ENCODE assay signal across 10 cellular contexts in genomic region chr14:50815058-50815457, GRCh38. TPM values are rescaled to one million over a fixed set of nuclear protein-coding genes. Genes with fewer than 3 reads are reported as not detected.
DNase-seq lines count a peak whose midpoint lies in the region; ATAC-seq lines count a peak whose summit lies in the region.
"Not testable (repeated sequence)": the region's sequence is repeated elsewhere in the genome, so short reads cannot be mapped to it uniquely, and the experiment has no call there.
"Had no signal": no experiment of that assay in that cellular context is flagged by ENCODE, and none has a peak within 500 bp of the region (broad histone marks: within the 10 kb centered on the region; RNA-seq: fewer than 3 reads in every experiment).

No MANE protein-coding gene starts in this region.

- not testable (repeated sequence) for H3K27me3 ChIP-seq in CD4-positive, CD25-positive, alpha-beta regulatory T cell (ENCODE audit: control insufficient read depth, insufficient read depth, low read length); CD8-positive, alpha-beta memory T cell (ENCODE audit: insufficient read depth, low read length, poor library complexity, severe bottlenecking)

- peaks cover 26 to 64% (median 51%) of the 10 kb centered on the region in 4 donors for H3K4me1 Mint-ChIP-seq in CD4-positive, CD25-positive, alpha-beta regulatory T cell
- peaks cover 59 to 73% (median 70%) of the 10 kb centered on the region in 3 donors for H3K4me1 Mint-ChIP-seq in CD8-positive, alpha-beta memory T cell
- H3K4me1 Mint-ChIP-seq in T-cell (peaks cover 62 to 71% (median 71%) of the 10 kb centered on the region in 3 donors), memory B cell (peaks cover 45% of the 10 kb centered on the region)
- peaks cover 53% of the 10 kb centered on the region for H3K4me1 Mint-ChIP-seq in activated T-cell treated with anti-CD3 and anti-CD28 coated beads, Interleukin-2, amount 50 U/mL, for 72 hours (ENCODE audit: low read depth)
- peaks cover 56% of the 10 kb centered on the region for H3K4me1 Mint-ChIP-seq in activated naive CD8-positive, alpha-beta T cell treated with anti-CD3 and anti-CD28 coated beads for 36 hours
- peaks cover 65% of the 10 kb centered on the region for H3K4me1 Mint-ChIP-seq in stimulated activated memory B cell treated with anti-CD40 and anti-IgM and Interleukin-4, amounts not matched to agents 10 μg/mL and 1 μg/mL and 100 μg/mL, for 72 hours

- peak overlapping the region in 1 of 4 donors; percentile 22 for H3K4me3 Mint-ChIP-seq in CD4-positive, CD25-positive, alpha-beta regulatory T cell
- H3K4me3 Mint-ChIP-seq in CD8-positive, alpha-beta memory T cell, result peak overlapping the region in 1 of 7 donors; percentile 7
- H3K4me3 Mint-ChIP-seq in T-cell, result peak overlapping the region in 1 of 3 donors; percentile 62
- not testable (repeated sequence) for H3K4me3 Mint-ChIP-seq in activated T-cell treated with anti-CD3 and anti-CD28 coated beads, Interleukin-2, amount 50 U/mL, for 72 hours; activated naive CD8-positive, alpha-beta T cell treated with anti-CD3 and anti-CD28 coated beads for 36 hours; memory B cell; stimulated activated memory B cell treated with anti-CD40 and anti-IgM and Interleukin-4, amounts not matched to agents 10 μg/mL and 1 μg/mL and 100 μg/mL, for 72 hours

- not testable (repeated sequence) for H3K9me3 ChIP-seq in CD4-positive, CD25-positive, alpha-beta regulatory T cell (ENCODE audit: control insufficient read depth in 2 of 2, low read length in 2 of 2); CD8-positive, alpha-beta memory T cell (ENCODE audit: low read length)

- not testable (repeated sequence) for H3K27ac ChIP-seq in CD4-positive, CD25-positive, alpha-beta regulatory T cell (ENCODE audit: insufficient read depth, low read length, poor library complexity, severe bottlenecking); CD8-positive, alpha-beta memory T cell (ENCODE audit: low read depth, low read length)

- ATAC-seq in CD4-positive, CD25-positive, alpha-beta regulatory T cell (ENCODE audit: low read depth in 2 of 2); T-cell (replicated peaks in 1 of 4); activated T-cell treated with anti-CD3 and anti-CD28 coated beads, Interleukin-2, amount 50 U/mL, for 72 hours (replicated peaks in 1 of 2); memory B cell (ENCODE audit: low read depth); stimulated activated memory B cell treated with anti-CD40 and anti-IgM and Interleukin-4, amounts not matched to agents 10 μg/mL and 1 μg/mL and 100 μg/mL, for 72 hours: not testable (repeated sequence)

- H3K36me3 Mint-ChIP-seq in CD4-positive, CD25-positive, alpha-beta regulatory T cell, result peaks cover 29% of the 10 kb centered on the region
- H3K36me3 Mint-ChIP-seq in CD8-positive, alpha-beta memory T cell, result peaks cover 9 to 39% (median 13%) of the 10 kb centered on the region in 3 donors
- H3K36me3 Mint-ChIP-seq in T-cell (peaks cover 31% of the 10 kb centered on the region), memory B cell (peaks cover 25% of the 10 kb centered on the region)
- H3K36me3 Mint-ChIP-seq in activated T-cell treated with anti-CD3 and anti-CD28 coated beads, Interleukin-2, amount 50 U/mL, for 72 hours (ENCODE audit: insufficient read depth in 2 of 2), result peaks cover 16 to 24% of the 10 kb centered on the region in 2 donors
- H3K36me3 Mint-ChIP-seq in activated naive CD8-positive, alpha-beta T cell treated with anti-CD3 and anti-CD28 coated beads for 36 hours, result peaks cover 45% of the 10 kb centered on the region
- peaks cover 48% of the 10 kb centered on the region for H3K36me3 Mint-ChIP-seq in stimulated activated memory B cell treated with anti-CD40 and anti-IgM and Interleukin-4, amounts not matched to agents 10 μg/mL and 1 μg/mL and 100 μg/mL, for 72 hours

- peak overlapping the region in 2 of 3 donors; percentile 14 to 90 for H3K27ac Mint-ChIP-seq in CD4-positive, CD25-positive, alpha-beta regulatory T cell
- H3K27ac Mint-ChIP-seq in CD8-positive, alpha-beta memory T cell, result peak overlapping the region; percentile 15 to 93 (median 82)
- H3K27ac Mint-ChIP-seq in T-cell (peak overlapping the region; percentile 86 to 91), memory B cell (peak overlapping the region; percentile 32)
- H3K27ac Mint-ChIP-seq in activated T-cell treated with anti-CD3 and anti-CD28 coated beads, Interleukin-2, amount 50 U/mL, for 72 hours, result peak overlapping the region; percentile 60
- peak overlapping the region; percentile 91 for H3K27ac Mint-ChIP-seq in activated naive CD8-positive, alpha-beta T cell treated with anti-CD3 and anti-CD28 coated beads for 36 hours
- peak overlapping the region; percentile 84 for H3K27ac Mint-ChIP-seq in stimulated activated memory B cell treated with anti-CD40 and anti-IgM and Interleukin-4, amounts not matched to agents 10 μg/mL and 1 μg/mL and 100 μg/mL, for 72 hours

- DNase-seq in CD4-positive, CD25-positive, alpha-beta regulatory T cell; CD8-positive, alpha-beta memory T cell; T-cell; activated T-cell treated with anti-CD3 and anti-CD28 coated beads, Interleukin-2, amount 50 U/mL, for 72 hours; activated naive CD8-positive, alpha-beta T cell treated with anti-CD3 and anti-CD28 coated beads for 36 hours; memory B cell (ENCODE audit: low spot score in 2 of 2): not testable (repeated sequence)

- H3K9me3 Mint-ChIP-seq in CD4-positive, CD25-positive, alpha-beta regulatory T cell, result peaks cover 0 to 11% (median 0%) of the 10 kb centered on the region in 7 donors
- not testable (repeated sequence) for H3K9me3 Mint-ChIP-seq in CD8-positive, alpha-beta memory T cell; T-cell; activated T-cell treated with anti-CD3 and anti-CD28 coated beads, Interleukin-2, amount 50 U/mL, for 72 hours; memory B cell; stimulated activated memory B cell treated with anti-CD40 and anti-IgM and Interleukin-4, amounts not matched to agents 10 μg/mL and 1 μg/mL and 100 μg/mL, for 72 hours
- H3K9me3 Mint-ChIP-seq in activated naive CD8-positive, alpha-beta T cell treated with anti-CD3 and anti-CD28 coated beads for 36 hours, result peaks cover 16% of the 10 kb centered on the region

- POLR2A ChIA-PET in CD8-positive, alpha-beta memory T cell (lab: Charles Lee), result not testable (repeated sequence)
- POLR2A ChIA-PET in T-cell (lab: Charles Lee), result interaction anchor here in 1 of 2 donors (0.6 kb wide), 1 partner anchor 798 kb away, joined by 7 read pairs; no protein-coding TSS in a partner anchor

- not testable (repeated sequence) for H3K4me3 ChIP-seq in CD4-positive, CD25-positive, alpha-beta regulatory T cell (ENCODE audit: low read depth, low read length); CD8-positive, alpha-beta memory T cell (ENCODE audit: low read length)

- H3K4me1 ChIP-seq in CD4-positive, CD25-positive, alpha-beta regulatory T cell (ENCODE audit: control insufficient read depth, insufficient read depth, low read length, poor library complexity, severe bottlenecking), result peaks cover 26% of the 10 kb centered on the region
- peaks cover 64% of the 10 kb centered on the region for H3K4me1 ChIP-seq in CD8-positive, alpha-beta memory T cell (ENCODE audit: insufficient read depth, low read length)

- not testable (repeated sequence) for H3K27me3 Mint-ChIP-seq in CD4-positive, CD25-positive, alpha-beta regulatory T cell; CD8-positive, alpha-beta memory T cell; T-cell; activated T-cell treated with anti-CD3 and anti-CD28 coated beads, Interleukin-2, amount 50 U/mL, for 72 hours (ENCODE audit: low read depth); activated naive CD8-positive, alpha-beta T cell treated with anti-CD3 and anti-CD28 coated beads for 36 hours; memory B cell; stimulated activated memory B cell treated with anti-CD40 and anti-IgM and Interleukin-4, amounts not matched to agents 10 μg/mL and 1 μg/mL and 100 μg/mL, for 72 hours

- CTCF ChIA-PET in CD8-positive, alpha-beta memory T cell (lab: Charles Lee), result interaction anchor here (1.5 to 2.3 kb wide), 2 partner anchors 13 to 30 kb away, joined by 3 to 5 read pairs; no protein-coding TSS in a partner anchor
- CTCF ChIA-PET in T-cell (lab: Charles Lee), result interaction anchor here in 1 of 2 donors (1.9 kb wide), 1 partner anchor 45 kb away, joined by 10 read pairs; no protein-coding TSS in a partner anchor

- H3K36me3 ChIP-seq in CD4-positive, CD25-positive, alpha-beta regulatory T cell (ENCODE audit: control insufficient read depth, insufficient read depth, low read length); CD8-positive, alpha-beta memory T cell (ENCODE audit: insufficient read depth, low read length): not testable (repeated sequence)

RNA-seq across cellular contexts. Expression of gene NIN, which starts 15.9 kb away (rescaled TPM):
- 78.2 TPM for total RNA-seq in CD4-positive, CD25-positive, alpha-beta regulatory T cell
- polyA plus RNA-seq in CD4-positive, CD25-positive, alpha-beta regulatory T cell, result 10 to 100 TPM; 17.6 to 25.4 (median 21.4) TPM
- total RNA-seq in CD8-positive, alpha-beta memory T cell, result 10 to 100 TPM; 73.8 to 77.8 TPM
- 64.3 TPM for polyA plus RNA-seq in CD8-positive, alpha-beta memory T cell
- total RNA-seq in T-cell, result 100 to 1,000 TPM in 3 of 5 donors, 10 to 100 TPM in 2; 92.8 to 141 (median 106) TPM
- total RNA-seq in activated T-cell treated with anti-CD3 and anti-CD28 coated beads, Interleukin-2, amount 50 U/mL, for 72 hours, result 10 to 100 TPM; 46.1 to 60.0 TPM
- total RNA-seq in activated naive CD8-positive, alpha-beta T cell treated with anti-CD3 and anti-CD28 coated beads for 36 hours, result 10 to 100 TPM; 66.6 to 67.9 TPM

RNA-seq across cellular contexts. Expression of gene ABHD12B, which starts 56.8 kb away (rescaled TPM):
- total RNA-seq in CD4-positive, CD25-positive, alpha-beta regulatory T cell, result 0.64 TPM
- not detected for polyA plus RNA-seq in CD4-positive, CD25-positive, alpha-beta regulatory T cell
- total RNA-seq in CD8-positive, alpha-beta memory T cell, result not detected
- polyA plus RNA-seq in CD8-positive, alpha-beta memory T cell, result not detected
- not detected for total RNA-seq in T-cell
- not detected for total RNA-seq in activated T-cell treated with anti-CD3 and anti-CD28 coated beads, Interleukin-2, amount 50 U/mL, for 72 hours
- total RNA-seq in activated naive CD8-positive, alpha-beta T cell treated with anti-CD3 and anti-CD28 coated beads for 36 hours, result not detected
- total RNA-seq: A172, HT1080, K562 had no signal
- polyA plus RNA-seq: K562 had no signal

Comparison
In these comparisons a context has a peak if more than half of its experiments do, and no peak if none do; other contexts are left out.
1. H3K27ac Mint-ChIP-seq: peak in every context shown above with its lines; median percentile 91 in activated naive CD8-positive, alpha-beta T cell treated with anti-CD3 and anti-CD28 coated beads for 36 hours; 88 in T-cell; 84 in stimulated activated memory B cell treated with anti-CD40 and anti-IgM and Interleukin-4, amounts not matched to agents 10 μg/mL and 1 μg/mL and 100 μg/mL, for 72 hours; 82 in CD8-positive, alpha-beta memory T cell; 60 in activated T-cell treated with anti-CD3 and anti-CD28 coated beads, Interleukin-2, amount 50 U/mL, for 72 hours; 52 in CD4-positive, CD25-positive, alpha-beta regulatory T cell; 32 in memory B cell.